Comparison of ENCODE assay signal across 21 cellular contexts in the genomic region with DNA sequence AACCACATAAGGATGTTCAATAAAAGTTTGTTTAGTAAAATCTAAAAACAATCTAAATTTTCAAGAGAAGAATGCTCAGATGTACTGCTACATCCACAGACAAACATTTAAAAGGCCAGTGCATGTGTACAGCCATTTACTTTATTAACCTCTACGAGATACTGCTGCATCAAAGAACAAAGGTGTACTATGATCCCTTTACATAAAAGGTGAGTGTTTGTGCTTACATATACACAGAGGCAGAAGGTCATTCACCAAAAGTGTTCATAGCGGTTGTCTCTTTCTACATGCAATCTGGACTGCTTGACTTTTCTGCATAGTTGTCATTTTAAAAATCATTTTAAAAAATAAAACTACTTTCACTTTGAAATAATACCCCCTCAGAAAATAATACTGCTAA.
DNase-seq lines count a peak whose midpoint lies in the region; ATAC-seq, FAIRE-seq and TF ChIP-seq lines count a peak whose summit lies in the region.
"Had no signal": no experiment of that assay in that cellular context is flagged by ENCODE, and none has a peak within 500 bp of the region (broad histone marks: within the 10 kb centered on the region; RNA-seq: fewer than 3 reads in every experiment).

No MANE protein-coding gene starts in this region.

- no peak for TF ChIP-seq CTCF in right atrium auricular region (IDR thresholded peaks at IDR 0.05)
- no peak for TF ChIP-seq CTCF in heart right ventricle (IDR thresholded peaks at IDR 0.05)
- TF ChIP-seq CTCF in astrocyte (IDR thresholded peaks at IDR 0.05; ENCODE audit: insufficient read depth, low read depth, low read length), result no peak
- no peak for TF ChIP-seq CTCF in type B pancreatic cell (conservative IDR thresholded peaks at IDR 0.05)

- peaks cover 61% of the 10 kb centered on the region for H3K4me1 Mint-ChIP-seq in astrocyte (ENCODE audit: low read depth, unreplicated experiment)
- peaks cover 47% of the 10 kb centered on the region for H3K4me1 Mint-ChIP-seq in type B pancreatic cell (ENCODE audit: unreplicated experiment)
- peaks cover 57% of the 10 kb centered on the region for H3K4me1 Mint-ChIP-seq in stimulated activated effector memory CD8-positive, alpha-beta T cell treated with anti-CD3 and anti-CD28 coated beads, Interleukin-12 subunit alpha, Interleukin-12 subunit beta, amount 100 ng/mL, for 72 hours

- peaks cover 21% of the 10 kb centered on the region for H3K36me3 ChIP-seq in right atrium auricular region
- H3K36me3 ChIP-seq in heart right ventricle, result peaks cover 0 to 21% (median 0%) of the 10 kb centered on the region in 9 donors
- peaks cover 41% of the 10 kb centered on the region for H3K36me3 ChIP-seq in astrocyte (ENCODE audit: insufficient read depth, low read length)
- peaks cover 0 to 13% of the 10 kb centered on the region in 2 donors for H3K36me3 ChIP-seq in muscle layer of duodenum (ENCODE audit: control insufficient read depth in 1 of 2, insufficient read depth in 2 of 2, low read length in 2 of 2)
- H3K36me3 ChIP-seq: thyroid gland had no signal

- H3K27me3 ChIP-seq in right atrium auricular region (no peaks in the 10 kb centered on the region), heart right ventricle (peaks cover 0 to 3% (median 0%) of the 10 kb centered on the region in 7 donors), astrocyte (ENCODE audit: insufficient read depth, low read length) (no peaks in the 10 kb centered on the region), muscle layer of duodenum (ENCODE audit: low read depth, low read length) (no peaks in the 10 kb centered on the region)
- H3K27me3 ChIP-seq: thyroid gland had no signal

- H3K4me3 Mint-ChIP-seq in astrocyte (ENCODE audit: unreplicated experiment) (no peak overlapping the region), type B pancreatic cell (no peak overlapping the region)
- H3K4me3 Mint-ChIP-seq in stimulated activated effector memory CD8-positive, alpha-beta T cell treated with anti-CD3 and anti-CD28 coated beads, Interleukin-12 subunit alpha, Interleukin-12 subunit beta, amount 100 ng/mL, for 72 hours, result no peak overlapping the region
- H3K4me3 Mint-ChIP-seq: effector memory CD8-positive, alpha-beta T cell; H9 had no signal

- H3K4me3 ChIP-seq in right atrium auricular region, result no peak overlapping the region
- no peak overlapping the region for H3K4me3 ChIP-seq in heart right ventricle
- no peak overlapping the region for H3K4me3 ChIP-seq in astrocyte (ENCODE audit: insufficient read depth, low read depth, low read length)
- no peak overlapping the region for H3K4me3 ChIP-seq in muscle layer of duodenum (ENCODE audit: low read depth in 1 of 2, low read length in 2 of 2)
- H3K4me3 ChIP-seq: PC-9, thyroid gland had no signal

- no peaks in the 10 kb centered on the region for H4K20me1 ChIP-seq in astrocyte (ENCODE audit: insufficient read depth, low read length)

- H3K36me3 Mint-ChIP-seq in astrocyte (ENCODE audit: low read depth, unreplicated experiment), result peaks cover 36% of the 10 kb centered on the region
- peaks cover 25% of the 10 kb centered on the region for H3K36me3 Mint-ChIP-seq in type B pancreatic cell
- peaks cover 34% of the 10 kb centered on the region for H3K36me3 Mint-ChIP-seq in stimulated activated effector memory CD8-positive, alpha-beta T cell treated with anti-CD3 and anti-CD28 coated beads, Interleukin-12 subunit alpha, Interleukin-12 subunit beta, amount 100 ng/mL, for 72 hours
- H3K36me3 Mint-ChIP-seq: natural killer cell treated with Interleukin-12 subunit alpha and Interleukin-12 subunit beta and Interleukin-15 and Interleukin-18, amount 100 ng/mL, for 72 hours had no signal

- intact Hi-C loops in heart right ventricle (cut with DNase I), result no loop called here

- peak overlapping the region; percentile 80 for H3K9ac ChIP-seq in astrocyte (ENCODE audit: low read length)

- H3K27ac Mint-ChIP-seq in astrocyte (ENCODE audit: unreplicated experiment) (peak overlapping the region; percentile 89), type B pancreatic cell (peak overlapping the region; percentile 5)
- no peak overlapping the region for H3K27ac Mint-ChIP-seq in stimulated activated effector memory CD8-positive, alpha-beta T cell treated with anti-CD3 and anti-CD28 coated beads, Interleukin-12 subunit alpha, Interleukin-12 subunit beta, amount 100 ng/mL, for 72 hours
- H3K27ac Mint-ChIP-seq: natural killer cell treated with Interleukin-12 subunit alpha and Interleukin-12 subunit beta and Interleukin-15 and Interleukin-18, amount 100 ng/mL, for 72 hours had no signal

- H3K4me1 ChIP-seq in right atrium auricular region, result peaks cover 0 to 34% of the 10 kb centered on the region in 2 donors
- H3K4me1 ChIP-seq in heart right ventricle, result peaks cover 0 to 52% (median 38%) of the 10 kb centered on the region in 9 donors
- H3K4me1 ChIP-seq in astrocyte (ENCODE audit: insufficient read depth, low read length), result peaks cover 73% of the 10 kb centered on the region
- H3K4me1 ChIP-seq in muscle layer of duodenum (ENCODE audit: control insufficient read depth in 1 of 2, insufficient read depth in 2 of 2, low read length in 2 of 2), result peaks cover 12 to 32% of the 10 kb centered on the region in 2 donors

- peaks cover 79% of the 10 kb centered on the region for H3K79me2 ChIP-seq in astrocyte (ENCODE audit: insufficient read depth, low read length)

- peak; percentile 13 for FAIRE-seq in astrocyte (lab: Jason Lieb, UNC)
- FAIRE-seq: GM12892, kidney had no signal

- H3K27ac ChIP-seq in right atrium auricular region (peak overlapping the region; percentile 36 to 61), heart right ventricle (peak overlapping the region in 4 of 10 donors; percentile 12 to 54 (median 46)), astrocyte (ENCODE audit: low read depth, low read length) (peak overlapping the region; percentile 93), muscle layer of duodenum (ENCODE audit: low read length) (peak overlapping the region; percentile 26)
- H3K27ac ChIP-seq: PC-9, thyroid gland had no signal

- WGBS in heart right ventricle, 2 donors, result 48 to 74% methylated on average over 2 of the region's 2 CpGs

- DNase-seq in right atrium auricular region (ENCODE audit: low spot score) (no peak), heart right ventricle (no peak), astrocyte (ENCODE audit: low read depth) (no peak), type B pancreatic cell (ENCODE audit: extremely low spot score, unreplicated experiment) (no peak), kidney tubule cell (ENCODE audit: low spot score) (no peak), SKM-1 (lab: John Stamatoyannopoulos, UW; ENCODE audit: unreplicated experiment) (no peak)
- DNase-seq in stimulated activated effector memory CD8-positive, alpha-beta T cell treated with anti-CD3 and anti-CD28 coated beads, Interleukin-12 subunit alpha, Interleukin-12 subunit beta, amount 100 ng/mL, for 72 hours (ENCODE audit: low spot score in 2 of 2), result no peak
- DNase-seq: activated CD4-positive, CD25-positive, alpha-beta regulatory T cell treated with anti-CD3 and anti-CD28 coated beads, Interleukin-2, amount 50 U/mL, for 72 hours; activated effector memory CD4-positive, alpha-beta T cell treated with Interleukin-2 at 50 U/mL for 16 hours; DMS79; effector memory CD8-positive, alpha-beta T cell; H9; kidney; NCI-H1436; NCI-H2227 treated with DMSO at 0.1 percent for 48 hours; stimulated activated CD4-positive, alpha-beta T cell treated with anti-CD3 and anti-CD28 coated beads, Interleukin-15, amount 100 ng/mL, for 24 hours had no signal

- no peak overlapping the region for H2AFZ ChIP-seq in astrocyte (ENCODE audit: low read depth, low read length)
- H2AFZ ChIP-seq: PC-9 had no signal

- H3K4me2 ChIP-seq in astrocyte (ENCODE audit: low read length), result peak overlapping the region; percentile 75
- H3K4me2 ChIP-seq: PC-9 had no signal

- H3K9me3 Mint-ChIP-seq in astrocyte (ENCODE audit: unreplicated experiment), result peaks cover 2% of the 10 kb centered on the region
- H3K9me3 Mint-ChIP-seq in type B pancreatic cell, result peaks cover 5% of the 10 kb centered on the region
- H3K9me3 Mint-ChIP-seq in stimulated activated effector memory CD8-positive, alpha-beta T cell treated with anti-CD3 and anti-CD28 coated beads, Interleukin-12 subunit alpha, Interleukin-12 subunit beta, amount 100 ng/mL, for 72 hours, result no peaks in the 10 kb centered on the region
- H3K9me3 Mint-ChIP-seq: effector memory CD8-positive, alpha-beta T cell; H9; natural killer cell treated with Interleukin-12 subunit alpha and Interleukin-12 subunit beta and Interleukin-15 and Interleukin-18, amount 100 ng/mL, for 72 hours had no signal

- no peaks in the 10 kb centered on the region for H3K9me3 ChIP-seq in right atrium auricular region
- no peaks in the 10 kb centered on the region for H3K9me3 ChIP-seq in heart right ventricle
- H3K9me3 ChIP-seq in astrocyte (ENCODE audit: insufficient read depth, low read depth, low read length), result no peaks in the 10 kb centered on the region
- H3K9me3 ChIP-seq in muscle layer of duodenum (ENCODE audit: control insufficient read depth in 1 of 2, low read length in 2 of 2), result no peaks in the 10 kb centered on the region
- H3K9me3 ChIP-seq: thyroid gland had no signal

- H3K27me3 Mint-ChIP-seq in astrocyte (ENCODE audit: low read depth, unreplicated experiment), result no peaks in the 10 kb centered on the region
- no peaks in the 10 kb centered on the region for H3K27me3 Mint-ChIP-seq in type B pancreatic cell
- H3K27me3 Mint-ChIP-seq: effector memory CD8-positive, alpha-beta T cell had no signal

- no peak for ATAC-seq in heart right ventricle
- ATAC-seq in stimulated activated effector memory CD8-positive, alpha-beta T cell treated with anti-CD3 and anti-CD28 coated beads, Interleukin-12 subunit alpha, Interleukin-12 subunit beta, amount 100 ng/mL, for 72 hours, result no peak
- ATAC-seq: effector memory CD8-positive, alpha-beta T cell; natural killer cell treated with Interleukin-12 subunit alpha and Interleukin-12 subunit beta and Interleukin-15 and Interleukin-18, amount 100 ng/mL, for 72 hours had no signal
